In genomic region chr16:4443986-4444385, GRCh38 we compare ENCODE assay signal across 9 cellular contexts.
"Had no signal": no experiment of that assay in that cellular context is flagged by ENCODE, and none has a peak within 500 bp of the region (broad histone marks: within the 10 kb centered on the region; RNA-seq: fewer than 3 reads in every experiment).

No MANE protein-coding gene starts in this region.

- DNase-seq: GM23248, GOT3, H7, HFFc6, IMR-90 had no signal

- H3K9me3 Mint-ChIP-seq: HFFc6 had no signal

- ATAC-seq: HCT116, K562 had no signal

- FAIRE-seq: HTR-8/SVneo, K562 had no signal

- H3K27ac Mint-ChIP-seq: HFFc6 had no signal

- H3K4me3 ChIP-seq: GM23248, HAP-1, K562 had no signal

- H3K4me3 Mint-ChIP-seq: HFFc6 had no signal
